ENCODE assay signal across 35 cellular contexts in the genomic region with DNA sequence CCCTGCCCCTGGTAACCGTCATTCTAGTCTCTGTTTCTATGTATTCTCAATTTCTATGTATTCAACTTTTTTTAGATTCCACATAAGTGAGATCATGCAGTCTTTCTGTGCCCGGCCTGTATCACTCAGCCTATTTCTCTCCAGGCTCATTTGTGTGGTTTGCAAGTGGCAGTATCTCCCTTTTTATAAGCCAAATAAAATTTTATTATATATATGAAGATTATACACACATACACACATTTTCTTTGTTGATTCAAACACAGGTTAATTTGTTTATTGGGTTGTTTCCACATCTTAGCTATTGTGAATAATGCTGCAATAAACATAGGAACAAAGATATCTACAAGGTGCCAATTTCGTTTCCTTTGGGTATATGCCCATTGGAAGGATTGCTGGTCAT.
"Had no signal": no experiment of that assay in that cellular context is flagged by ENCODE, and none has a peak within 500 bp of the region (broad histone marks: within the 10 kb centered on the region; RNA-seq: fewer than 3 reads in every experiment).

No MANE protein-coding gene starts in this region.

- FAIRE-seq: endometrium, endothelial cell of umbilical vein had no signal

- H3K4me1 ChIP-seq: adrenal gland, body of pancreas, colonic mucosa, foreskin keratinocyte, gastrocnemius medialis had no signal

- H3K36me3 ChIP-seq: adrenal gland, colonic mucosa, gastrocnemius medialis, heart left ventricle had no signal

- H3K27me3 Mint-ChIP-seq: activated CD4-positive, alpha-beta memory T cell treated with anti-CD3 and anti-CD28 coated beads for 36 hours; activated CD4-positive, alpha-beta T cell treated with anti-CD3 and anti-CD28 coated beads for 36 hours; activated CD4-positive, alpha-beta T cell treated with anti-CD3 and anti-CD28 coated beads, Interleukin-2, amount 10 ng/mL, durations not matched to agents 24 days and 14 days; activated CD8-positive, alpha-beta memory T cell treated with anti-CD3 and anti-CD28 coated beads, Interleukin-2, amount 10 ng/mL, durations not matched to agents 7 days and 5 days; activated naive CD4-positive, alpha-beta T cell treated with anti-CD3 and anti-CD28 coated beads, Interleukin-2, amount 50 U/mL, for 24 hours; activated naive CD8-positive, alpha-beta T cell treated with anti-CD3 and anti-CD28 coated beads for 36 hours had no signal

- H3K27me3 ChIP-seq: adrenal gland, body of pancreas, colonic mucosa, foreskin keratinocyte, gastrocnemius medialis, heart left ventricle had no signal

- H3K27ac ChIP-seq: adrenal gland, body of pancreas, colonic mucosa, foreskin keratinocyte, gastrocnemius medialis, heart left ventricle had no signal

- H3K36me3 Mint-ChIP-seq: activated CD4-positive, alpha-beta memory T cell treated with anti-CD3 and anti-CD28 coated beads for 36 hours; activated CD8-positive, alpha-beta memory T cell treated with anti-CD3 and anti-CD28 coated beads, Interleukin-2, amount 10 ng/mL, durations not matched to agents 7 days and 5 days; activated naive CD4-positive, alpha-beta T cell treated with anti-CD3 and anti-CD28 coated beads, Interleukin-2, amount 50 U/mL, for 24 hours; activated naive CD8-positive, alpha-beta T cell treated with anti-CD3 and anti-CD28 coated beads for 36 hours had no signal

- H3K9me3 ChIP-seq: adrenal gland, body of pancreas, colonic mucosa, gastrocnemius medialis had no signal

- ATAC-seq: activated CD4-positive, alpha-beta T cell treated with anti-CD3 and anti-CD28 coated beads for 36 hours; activated CD8-positive, alpha-beta memory T cell treated with anti-CD3 and anti-CD28 coated beads, Interleukin-2, amount 10 ng/mL, durations not matched to agents 7 days and 5 days; activated CD8-positive, alpha-beta T cell treated with anti-CD3 and anti-CD28 coated beads, Interleukin-2, amount 10 ng/mL, durations not matched to agents 7 days and 5 days; activated naive CD8-positive, alpha-beta T cell treated with anti-CD3 and anti-CD28 coated beads, Interleukin-2, amount 50 U/mL, for 24 hours; body of pancreas; esophagus mucosa; foreskin keratinocyte; gastrocnemius medialis; heart left ventricle; T-helper 17 cell had no signal

- DNase-seq: activated CD4-positive, alpha-beta memory T cell treated with anti-CD3 and anti-CD28 coated beads for 36 hours; activated CD4-positive, alpha-beta T cell treated with anti-CD3 and anti-CD28 coated beads for 36 hours; activated CD4-positive, alpha-beta T cell treated with anti-CD3 and anti-CD28 coated beads, Interleukin-2, amount 10 ng/mL, durations not matched to agents 24 days and 14 days; activated CD4-positive, CD25-positive, alpha-beta regulatory T cell; activated CD4-positive, CD25-positive, alpha-beta regulatory T cell treated with anti-CD3 and anti-CD28 coated beads, Interleukin-2, amount 50 U/mL, for 72 hours; activated CD8-positive, alpha-beta memory T cell treated with anti-CD3 and anti-CD28 coated beads, Interleukin-2, amount 10 ng/mL, durations not matched to agents 7 days and 5 days; activated CD8-positive, alpha-beta memory T cell treated with anti-CD3 and anti-CD28 coated beads, Interleukin-2, amount 50 U/mL, for 4 hours; activated CD8-positive, alpha-beta T cell treated with anti-CD3 and anti-CD28 coated beads, Interleukin-2, amount 10 ng/mL, durations not matched to agents 7 days and 5 days; activated effector memory CD4-positive, alpha-beta T cell treated with anti-CD3 and anti-CD28 coated beads, Interleukin-2, amount 50 U/mL, for 16 hours; activated naive CD4-positive, alpha-beta T cell treated with anti-CD3 and anti-CD28 coated beads for 36 hours; activated naive CD8-positive, alpha-beta T cell treated with anti-CD3 and anti-CD28 coated beads for 36 hours; activated naive CD8-positive, alpha-beta T cell treated with anti-CD3 and anti-CD28 coated beads, Interleukin-2, amount 50 U/mL, for 24 hours; activated T-cell treated with anti-CD3 and anti-CD28 coated beads, Interleukin-2, amount 50 U/mL, for 1 hour; activated T-cell treated with anti-CD3 and anti-CD28 coated beads, Interleukin-2, amount 50 U/mL, for 48 hours; adrenal gland; amygdala; aorta; body of pancreas; caudate nucleus; colonic mucosa; effector CD8-positive, alpha-beta T cell; gastrocnemius medialis; glutamatergic neuron; heart left ventricle; T-helper 1 cell; T-helper 17 cell; T1000 had no signal

- H3K9me3 Mint-ChIP-seq: activated CD4-positive, alpha-beta memory T cell treated with anti-CD3 and anti-CD28 coated beads for 36 hours; activated CD4-positive, alpha-beta T cell treated with anti-CD3 and anti-CD28 coated beads, Interleukin-2, amount 10 ng/mL, durations not matched to agents 24 days and 14 days; activated naive CD4-positive, alpha-beta T cell treated with anti-CD3 and anti-CD28 coated beads for 36 hours; activated naive CD4-positive, alpha-beta T cell treated with anti-CD3 and anti-CD28 coated beads, Interleukin-2, amount 50 U/mL, for 24 hours; activated naive CD8-positive, alpha-beta T cell treated with anti-CD3 and anti-CD28 coated beads for 36 hours; activated naive CD8-positive, alpha-beta T cell treated with anti-CD3 and anti-CD28 coated beads, Interleukin-2, amount 50 U/mL, for 24 hours; activated T-helper 1 cell treated with anti-CD3 and anti-CD28 coated beads, Interleukin-12 subunit alpha, Interleukin-12 subunit beta, Interleukin-2, Interleukin-4 antibody, amounts not matched to agents 30 ng/mL and 10 ng/mL and 1 ng/mL, durations not matched to agents 14 hours and 24 hours and 36 hours; activated T-helper 2 cell treated with anti-CD3 and anti-CD28 coated beads, Interferon-gamma antibody, Interleukin-2, Interleukin-4, amounts not matched to agents 10 μg/mL and 5 μg/mL and 100 μg/mL, durations not matched to agents 14 hours and 24 hours and 36 hours; T-helper 2 cell treated with Interferon-gamma antibody and Interleukin-4, amounts not matched to agents 5 μg/mL and 100 μg/mL, for 36 hours had no signal

- H3K4me1 Mint-ChIP-seq: activated CD4-positive, alpha-beta T cell treated with anti-CD3 and anti-CD28 coated beads for 36 hours; activated CD4-positive, alpha-beta T cell treated with anti-CD3 and anti-CD28 coated beads, Interleukin-2, amount 10 ng/mL, durations not matched to agents 24 days and 14 days; activated CD8-positive, alpha-beta memory T cell treated with anti-CD3 and anti-CD28 coated beads, Interleukin-2, amount 10 ng/mL, durations not matched to agents 7 days and 5 days; activated naive CD4-positive, alpha-beta T cell treated with anti-CD3 and anti-CD28 coated beads, Interleukin-2, amount 50 U/mL, for 24 hours; activated naive CD8-positive, alpha-beta T cell treated with anti-CD3 and anti-CD28 coated beads for 36 hours; activated naive CD8-positive, alpha-beta T cell treated with anti-CD3 and anti-CD28 coated beads, Interleukin-2, amount 50 U/mL, for 24 hours; T-helper 17 cell had no signal

- H3K27ac Mint-ChIP-seq: activated CD4-positive, alpha-beta memory T cell treated with anti-CD3 and anti-CD28 coated beads for 36 hours; activated CD4-positive, alpha-beta T cell treated with anti-CD3 and anti-CD28 coated beads for 36 hours; activated CD4-positive, alpha-beta T cell treated with anti-CD3 and anti-CD28 coated beads, Interleukin-2, amount 10 ng/mL, durations not matched to agents 24 days and 14 days; activated CD8-positive, alpha-beta memory T cell treated with anti-CD3 and anti-CD28 coated beads, Interleukin-2, amount 10 ng/mL, durations not matched to agents 7 days and 5 days; activated CD8-positive, alpha-beta T cell treated with anti-CD3 and anti-CD28 coated beads, Interleukin-2, amount 10 ng/mL, durations not matched to agents 7 days and 5 days; activated naive CD4-positive, alpha-beta T cell treated with anti-CD3 and anti-CD28 coated beads for 36 hours; activated naive CD4-positive, alpha-beta T cell treated with anti-CD3 and anti-CD28 coated beads, Interleukin-2, amount 50 U/mL, for 24 hours; activated naive CD8-positive, alpha-beta T cell treated with anti-CD3 and anti-CD28 coated beads for 36 hours; activated naive CD8-positive, alpha-beta T cell treated with anti-CD3 and anti-CD28 coated beads, Interleukin-2, amount 50 U/mL, for 24 hours; activated T-helper 1 cell treated with anti-CD3 and anti-CD28 coated beads, Interleukin-12 subunit alpha, Interleukin-12 subunit beta, Interleukin-2, Interleukin-4 antibody, amounts not matched to agents 30 ng/mL and 10 ng/mL and 1 ng/mL, durations not matched to agents 14 hours and 24 hours and 36 hours; activated T-helper 2 cell treated with anti-CD3 and anti-CD28 coated beads, Interferon-gamma antibody, Interleukin-2, Interleukin-4, amounts not matched to agents 10 μg/mL and 5 μg/mL and 100 μg/mL, durations not matched to agents 14 hours and 24 hours and 36 hours; T-helper 17 cell; T-helper 2 cell treated with Interferon-gamma antibody and Interleukin-4, amounts not matched to agents 5 μg/mL and 100 μg/mL, for 36 hours had no signal

- H3K4me3 ChIP-seq: adrenal gland, body of pancreas, colonic mucosa, gastrocnemius medialis, heart left ventricle had no signal

- H3K4me3 Mint-ChIP-seq: activated CD4-positive, alpha-beta memory T cell treated with anti-CD3 and anti-CD28 coated beads for 36 hours; activated CD4-positive, alpha-beta T cell treated with anti-CD3 and anti-CD28 coated beads for 36 hours; activated CD4-positive, alpha-beta T cell treated with anti-CD3 and anti-CD28 coated beads, Interleukin-2, amount 10 ng/mL, durations not matched to agents 24 days and 14 days; activated CD8-positive, alpha-beta memory T cell treated with anti-CD3 and anti-CD28 coated beads, Interleukin-2, amount 10 ng/mL, durations not matched to agents 7 days and 5 days; activated CD8-positive, alpha-beta T cell treated with anti-CD3 and anti-CD28 coated beads, Interleukin-2, amount 10 ng/mL, durations not matched to agents 7 days and 5 days; activated naive CD4-positive, alpha-beta T cell treated with anti-CD3 and anti-CD28 coated beads for 36 hours; activated naive CD4-positive, alpha-beta T cell treated with anti-CD3 and anti-CD28 coated beads, Interleukin-2, amount 50 U/mL, for 24 hours; activated naive CD8-positive, alpha-beta T cell treated with anti-CD3 and anti-CD28 coated beads for 36 hours; activated naive CD8-positive, alpha-beta T cell treated with anti-CD3 and anti-CD28 coated beads, Interleukin-2, amount 50 U/mL, for 24 hours; activated T-helper 1 cell treated with anti-CD3 and anti-CD28 coated beads, Interleukin-12 subunit alpha, Interleukin-12 subunit beta, Interleukin-2, Interleukin-4 antibody, amounts not matched to agents 30 ng/mL and 10 ng/mL and 1 ng/mL, durations not matched to agents 14 hours and 24 hours and 36 hours; T-helper 17 cell; T-helper 2 cell treated with Interferon-gamma antibody and Interleukin-4, amounts not matched to agents 5 μg/mL and 100 μg/mL, for 36 hours had no signal
